2 cellular contexts compared by ENCODE assay signal in the genomic region with DNA sequence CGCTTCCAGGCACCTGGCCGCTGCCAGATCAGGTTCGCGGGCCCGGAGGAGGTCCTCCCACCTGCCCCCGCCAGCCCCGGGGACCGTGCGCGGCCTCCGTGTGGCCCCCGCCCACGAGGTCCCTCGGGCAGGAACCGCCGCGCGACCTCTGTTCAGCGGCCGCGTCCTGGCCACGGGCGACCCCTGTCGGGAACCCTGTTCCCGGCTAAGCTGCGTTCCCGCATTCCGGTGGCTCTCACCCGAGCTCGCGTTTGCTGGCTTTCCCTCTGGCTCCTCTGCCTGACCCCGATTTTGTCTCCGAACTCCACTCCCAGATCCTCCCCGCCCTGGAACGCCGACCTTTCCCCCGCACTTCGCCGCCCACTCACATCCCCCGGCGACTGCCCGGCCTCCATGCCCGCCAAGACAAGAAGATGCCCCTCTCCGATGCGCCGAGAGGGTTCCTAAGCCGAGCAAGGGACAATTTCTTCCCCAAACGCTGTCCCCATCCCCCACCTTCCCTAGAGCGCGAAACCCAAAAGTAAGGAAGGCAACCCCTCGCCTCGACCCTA.
TF ChIP-seq lines count a peak whose summit lies in the region.

No MANE protein-coding gene starts in this region.

TF ChIP-seq in HEK293, 187 proteins besides CTCF, POLR2A, EP300 and RAD21 (continued from another document and continues in another):
- TF ChIP-seq GLIS1 (tag by site-specific recombination; IDR thresholded peaks at IDR 0.05) (peak; percentile 33; the same call in 1 of the 2 replicates), ZNF677 (tag by site-specific recombination; IDR thresholded peaks at IDR 0.05) (no peak), ZNF561 (tag by site-specific recombination; IDR thresholded peaks at IDR 0.05; ENCODE audit: borderline replicate concordance) (peak; percentile 57; the same call in 1 of the 2 replicates), ZNF239 (tag by site-specific recombination; IDR thresholded peaks at IDR 0.05) (no peak), ZSCAN16 (tag by site-specific recombination; IDR thresholded peaks at IDR 0.05) (no peak), ZNF530 (tag by site-specific recombination; IDR thresholded peaks at IDR 0.05; ENCODE audit: low read depth) (no peak), ZNF792 (tag by site-specific recombination; IDR thresholded peaks at IDR 0.05) (no peak; the same call in 1 of the 2 replicates), KLF16 (tag by site-specific recombination; IDR thresholded peaks at IDR 0.05) (no peak), ZNF501 (tag by site-specific recombination; IDR thresholded peaks at IDR 0.05) (0 out of 2 replicates have a peak, but pooled peaks have one; percentile 38), ZNF510 (tag by site-specific recombination; IDR thresholded peaks at IDR 0.05; ENCODE audit: insufficient replicate concordance) (no peak), ZNF324 (tag by site-specific recombination; IDR thresholded peaks at IDR 0.05) (no peak), ZNF335 (tag by site-specific recombination; conservative IDR thresholded peaks at IDR 0.05) (peak; percentile 50), PATZ1 (tag by site-specific recombination; IDR thresholded peaks at IDR 0.05) (peak; percentile 63; the same call in 1 of the 2 replicates), SETDB1 (IDR thresholded peaks at IDR 0.05; ENCODE audit: insufficient read length, low read length) (no peak), ZXDB (tag by site-specific recombination; IDR thresholded peaks at IDR 0.05) (peak; percentile 69), REPIN1 (tag by site-specific recombination; IDR thresholded peaks at IDR 0.05; ENCODE audit: low read depth) (peak; percentile 25; the same call in 1 of the 2 replicates)
- TF ChIP-seq, protein P1, sequence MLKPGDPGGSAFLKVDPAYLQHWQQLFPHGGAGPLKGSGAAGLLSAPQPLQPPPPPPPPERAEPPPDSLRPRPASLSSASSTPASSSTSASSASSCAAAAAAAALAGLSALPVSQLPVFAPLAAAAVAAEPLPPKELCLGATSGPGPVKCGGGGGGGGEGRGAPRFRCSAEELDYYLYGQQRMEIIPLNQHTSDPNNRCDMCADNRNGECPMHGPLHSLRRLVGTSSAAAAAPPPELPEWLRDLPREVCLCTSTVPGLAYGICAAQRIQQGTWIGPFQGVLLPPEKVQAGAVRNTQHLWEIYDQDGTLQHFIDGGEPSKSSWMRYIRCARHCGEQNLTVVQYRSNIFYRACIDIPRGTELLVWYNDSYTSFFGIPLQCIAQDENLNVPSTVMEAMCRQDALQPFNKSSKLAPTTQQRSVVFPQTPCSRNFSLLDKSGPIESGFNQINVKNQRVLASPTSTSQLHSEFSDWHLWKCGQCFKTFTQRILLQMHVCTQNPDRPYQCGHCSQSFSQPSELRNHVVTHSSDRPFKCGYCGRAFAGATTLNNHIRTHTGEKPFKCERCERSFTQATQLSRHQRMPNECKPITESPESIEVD (tag by site-specific recombination; IDR thresholded peaks at IDR 0.05) = no peak
- TF ChIP-seq, protein P2, sequence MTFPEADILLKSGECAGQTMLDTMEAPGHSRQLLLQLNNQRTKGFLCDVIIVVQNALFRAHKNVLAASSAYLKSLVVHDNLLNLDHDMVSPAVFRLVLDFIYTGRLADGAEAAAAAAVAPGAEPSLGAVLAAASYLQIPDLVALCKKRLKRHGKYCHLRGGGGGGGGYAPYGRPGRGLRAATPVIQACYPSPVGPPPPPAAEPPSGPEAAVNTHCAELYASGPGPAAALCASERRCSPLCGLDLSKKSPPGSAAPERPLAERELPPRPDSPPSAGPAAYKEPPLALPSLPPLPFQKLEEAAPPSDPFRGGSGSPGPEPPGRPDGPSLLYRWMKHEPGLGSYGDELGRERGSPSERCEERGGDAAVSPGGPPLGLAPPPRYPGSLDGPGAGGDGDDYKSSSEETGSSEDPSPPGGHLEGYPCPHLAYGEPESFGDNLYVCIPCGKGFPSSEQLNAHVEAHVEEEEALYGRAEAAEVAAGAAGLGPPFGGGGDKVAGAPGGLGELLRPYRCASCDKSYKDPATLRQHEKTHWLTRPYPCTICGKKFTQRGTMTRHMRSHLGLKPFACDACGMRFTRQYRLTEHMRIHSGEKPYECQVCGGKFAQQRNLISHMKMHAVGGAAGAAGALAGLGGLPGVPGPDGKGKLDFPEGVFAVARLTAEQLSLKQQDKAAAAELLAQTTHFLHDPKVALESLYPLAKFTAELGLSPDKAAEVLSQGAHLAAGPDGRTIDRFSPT (tag by site-specific recombination; IDR thresholded peaks at IDR 0.05) = peak; percentile 34; the same call in 1 of the 2 replicates
- TF ChIP-seq, protein P3, sequence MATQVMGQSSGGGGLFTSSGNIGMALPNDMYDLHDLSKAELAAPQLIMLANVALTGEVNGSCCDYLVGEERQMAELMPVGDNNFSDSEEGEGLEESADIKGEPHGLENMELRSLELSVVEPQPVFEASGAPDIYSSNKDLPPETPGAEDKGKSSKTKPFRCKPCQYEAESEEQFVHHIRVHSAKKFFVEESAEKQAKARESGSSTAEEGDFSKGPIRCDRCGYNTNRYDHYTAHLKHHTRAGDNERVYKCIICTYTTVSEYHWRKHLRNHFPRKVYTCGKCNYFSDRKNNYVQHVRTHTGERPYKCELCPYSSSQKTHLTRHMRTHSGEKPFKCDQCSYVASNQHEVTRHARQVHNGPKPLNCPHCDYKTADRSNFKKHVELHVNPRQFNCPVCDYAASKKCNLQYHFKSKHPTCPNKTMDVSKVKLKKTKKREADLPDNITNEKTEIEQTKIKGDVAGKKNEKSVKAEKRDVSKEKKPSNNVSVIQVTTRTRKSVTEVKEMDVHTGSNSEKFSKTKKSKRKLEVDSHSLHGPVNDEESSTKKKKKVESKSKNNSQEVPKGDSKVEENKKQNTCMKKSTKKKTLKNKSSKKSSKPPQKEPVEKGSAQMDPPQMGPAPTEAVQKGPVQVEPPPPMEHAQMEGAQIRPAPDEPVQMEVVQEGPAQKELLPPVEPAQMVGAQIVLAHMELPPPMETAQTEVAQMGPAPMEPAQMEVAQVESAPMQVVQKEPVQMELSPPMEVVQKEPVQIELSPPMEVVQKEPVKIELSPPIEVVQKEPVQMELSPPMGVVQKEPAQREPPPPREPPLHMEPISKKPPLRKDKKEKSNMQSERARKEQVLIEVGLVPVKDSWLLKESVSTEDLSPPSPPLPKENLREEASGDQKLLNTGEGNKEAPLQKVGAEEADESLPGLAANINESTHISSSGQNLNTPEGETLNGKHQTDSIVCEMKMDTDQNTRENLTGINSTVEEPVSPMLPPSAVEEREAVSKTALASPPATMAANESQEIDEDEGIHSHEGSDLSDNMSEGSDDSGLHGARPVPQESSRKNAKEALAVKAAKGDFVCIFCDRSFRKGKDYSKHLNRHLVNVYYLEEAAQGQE (tag by site-specific recombination; IDR thresholded peaks at IDR 0.05) = no peak

TF ChIP-seq in GM12878, 131 proteins besides CTCF, POLR2A, EP300 and RAD21 (continued from another document):
- TF ChIP-seq HSF1 (IDR thresholded peaks at IDR 0.05; ENCODE audit: low read depth, low read length) (no peak), TBL1XR1 (IDR thresholded peaks at IDR 0.05; ENCODE audit: low read depth, low read length) (no peak), MAX (IDR thresholded peaks at IDR 0.05; ENCODE audit: low read depth, low read length) (no peak), BCL3 (IDR thresholded peaks at IDR 0.05; ENCODE audit: borderline replicate concordance, insufficient read depth, low read depth, low read length, poor library complexity, severe bottlenecking) (no peak)
